ENCODE assay signal across 8 cellular contexts in the genomic region with DNA sequence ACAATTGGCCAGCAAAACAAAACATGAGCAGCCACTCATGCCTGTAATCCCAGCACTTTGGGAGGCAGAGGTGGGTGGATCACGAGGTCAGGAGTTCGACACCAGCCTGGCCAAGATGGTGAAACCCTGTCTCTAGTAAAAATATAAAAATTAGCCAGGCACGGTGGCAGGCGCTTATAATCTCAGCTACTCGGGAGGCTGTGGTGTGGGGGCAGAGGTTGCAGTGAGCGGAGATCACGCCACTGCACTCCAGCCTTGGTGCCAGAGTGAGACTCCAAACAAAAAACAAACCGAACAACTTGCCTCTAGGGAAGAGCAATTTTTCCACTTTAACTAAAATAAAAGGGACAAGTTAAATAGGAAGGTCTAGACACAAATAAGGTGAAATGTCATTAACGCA. TPM values are rescaled to one million over a fixed set of nuclear protein-coding genes. Genes with fewer than 3 reads are reported as not detected.
DNase-seq lines count a peak whose midpoint lies in the region; ATAC-seq and TF ChIP-seq lines count a peak whose summit lies in the region.
"Not testable (repeated sequence)": the region's sequence is repeated elsewhere in the genome, so short reads cannot be mapped to it uniquely, and the experiment has no call there.

No MANE protein-coding gene starts in this region.

- intact Hi-C loops in PC-3 (cut with micrococcal nuclease); dendritic cell treated with granulocyte-macrophage colony-stimulating factor and Interleukin-4, amounts not matched to agents 40 ng/mL and 50 ng/mL, for 4 days (cut with micrococcal nuclease): not testable (repeated sequence)

- peak overlapping the region; percentile 3 to 40 (median 28); a peak in 1 of 7 replicates for H3K27ac Mint-ChIP-seq in H9
- peak overlapping the region; percentile 82 for H3K27ac Mint-ChIP-seq in activated CD4-positive, alpha-beta T cell treated with anti-CD3 and anti-CD28 coated beads, Interleukin-2, amount 10 ng/mL, durations not matched to agents 7 days and 5 days
- peak overlapping the region; percentile 30 for H3K27ac Mint-ChIP-seq in activated naive CD4-positive, alpha-beta T cell treated with anti-CD3 and anti-CD28 coated beads, Interleukin-2, amount 50 U/mL, for 24 hours
- H3K27ac Mint-ChIP-seq in dendritic cell treated with granulocyte-macrophage colony-stimulating factor and Interleukin-4, amounts not matched to agents 40 ng/mL and 50 ng/mL, for 4 days, result peak overlapping the region; percentile 12
- peak overlapping the region in 8 of 10 donors; percentile 17 to 99 (median 76) for H3K27ac Mint-ChIP-seq in naive thymus-derived CD8-positive, alpha-beta T cell
- not testable (repeated sequence) for H3K27ac Mint-ChIP-seq in stimulated activated naive CD8-positive, alpha-beta T cell treated with anti-CD3 and anti-CD28 coated beads, Interleukin-15, Interleukin-2, amounts not matched to agents 100 ng/mL and 50 ng/mL, for 24 hours

- H2BK12ac ChIP-seq in H9 (ENCODE audit: insufficient read length, low read depth, low read length), result not testable (repeated sequence)

- not testable (repeated sequence) for H3F3A ChIP-seq in PC-3 (ENCODE audit: low read length, unreplicated experiment)

- H3K4me2 ChIP-seq in BLaER1, result peak overlapping the region; percentile 82
- H3K4me2 ChIP-seq in H9 (ENCODE audit: insufficient read depth, insufficient read length, low read length), result not testable (repeated sequence)
- peak overlapping the region; percentile 81 for H3K4me2 ChIP-seq in PC-3 (ENCODE audit: low read length)

- H3K4me3 ChIP-seq in BLaER1, result 0 out of 2 replicates have a peak overlapping the region, but pooled peaks have one; percentile 79
- not testable (repeated sequence) for H3K4me3 ChIP-seq in PC-3 (ENCODE audit: low read length)

- H4K20me1 ChIP-seq in BLaER1 (peaks cover 27% of the 10 kb centered on the region), PC-3 (ENCODE audit: low read length) (peaks cover 23% of the 10 kb centered on the region; the same call in 1 of the 2 replicates)
- H4K20me1 ChIP-seq in H9 (ENCODE audit: control insufficient read depth, insufficient read depth, insufficient read length), result not testable (repeated sequence)

- H2AK5ac ChIP-seq in H9 (ENCODE audit: insufficient read length, low read length), result not testable (repeated sequence)

- H3K56ac ChIP-seq in H9 (ENCODE audit: insufficient read length, low read depth, low read length), result not testable (repeated sequence)

- not testable (repeated sequence) for H3K9me3 Mint-ChIP-seq in H9; activated CD4-positive, alpha-beta T cell treated with anti-CD3 and anti-CD28 coated beads, Interleukin-2, amount 10 ng/mL, durations not matched to agents 7 days and 5 days; activated naive CD4-positive, alpha-beta T cell treated with anti-CD3 and anti-CD28 coated beads, Interleukin-2, amount 50 U/mL, for 24 hours; dendritic cell treated with granulocyte-macrophage colony-stimulating factor and Interleukin-4, amounts not matched to agents 40 ng/mL and 50 ng/mL, for 4 days; naive thymus-derived CD8-positive, alpha-beta T cell; stimulated activated naive CD8-positive, alpha-beta T cell treated with anti-CD3 and anti-CD28 coated beads, Interleukin-15, Interleukin-2, amounts not matched to agents 100 ng/mL and 50 ng/mL, for 24 hours

- TF ChIP-seq CTCF in H9 (conservative IDR thresholded peaks at IDR 0.05); PC-3 (conservative IDR thresholded peaks at IDR 0.05; ENCODE audit: low read depth, low read length): not testable (repeated sequence)

- not testable (repeated sequence) for H2BK120ac ChIP-seq in H9 (ENCODE audit: low read depth, low read length, poor library complexity, severe bottlenecking)

- not testable (repeated sequence) for H4K5ac ChIP-seq in H9 (ENCODE audit: insufficient read length, low read depth, low read length)

- BruUV-seq in PC-3 (replicated peaks; lab: Mats Ljungman, UMichigan), result not testable (repeated sequence)

- H3K9me3 ChIP-seq in BLaER1; H9 (ENCODE audit: control insufficient read depth, low read depth, low read length); PC-3 (ENCODE audit: low read length): not testable (repeated sequence)

- not testable (repeated sequence) for H3K23ac ChIP-seq in H9 (ENCODE audit: insufficient read length, low read depth, low read length)

- not testable (repeated sequence) for H3K27ac ChIP-seq in BLaER1; H9 (ENCODE audit: insufficient read length, low read depth, low read length); PC-3 (ENCODE audit: low read length)

- not testable (repeated sequence) for H3K4me3 Mint-ChIP-seq in H9; activated naive CD4-positive, alpha-beta T cell treated with anti-CD3 and anti-CD28 coated beads, Interleukin-2, amount 50 U/mL, for 24 hours; dendritic cell treated with granulocyte-macrophage colony-stimulating factor and Interleukin-4, amounts not matched to agents 40 ng/mL and 50 ng/mL, for 4 days
- peak overlapping the region; percentile 34 for H3K4me3 Mint-ChIP-seq in activated CD4-positive, alpha-beta T cell treated with anti-CD3 and anti-CD28 coated beads, Interleukin-2, amount 10 ng/mL, durations not matched to agents 7 days and 5 days
- peak overlapping the region in 1 of 10 donors; percentile 46 for H3K4me3 Mint-ChIP-seq in naive thymus-derived CD8-positive, alpha-beta T cell
- H3K4me3 Mint-ChIP-seq in stimulated activated naive CD8-positive, alpha-beta T cell treated with anti-CD3 and anti-CD28 coated beads, Interleukin-15, Interleukin-2, amounts not matched to agents 100 ng/mL and 50 ng/mL, for 24 hours, result peak overlapping the region; percentile 11

- H3K18ac ChIP-seq in H9 (ENCODE audit: insufficient read length, low read depth, low read length), result not testable (repeated sequence)

- not testable (repeated sequence) for H3K79me1 ChIP-seq in H9 (ENCODE audit: insufficient read depth, low read depth, low read length, poor library complexity, severe bottlenecking)

- POLR2A ChIA-PET in PC-3 (lab: Charles Lee; ENCODE audit: unreplicated experiment); activated CD4-positive, alpha-beta T cell treated with anti-CD3 and anti-CD28 coated beads, Interleukin-2, amount 10 ng/mL, durations not matched to agents 7 days and 5 days (lab: Charles Lee); naive thymus-derived CD8-positive, alpha-beta T cell (lab: Charles Lee): not testable (repeated sequence)

- H2BK5ac ChIP-seq in H9 (ENCODE audit: insufficient read length, low read length), result not testable (repeated sequence)

- H3K27me3 ChIP-seq in BLaER1; H9 (ENCODE audit: insufficient read depth, low read length); PC-3 (ENCODE audit: low read length): not testable (repeated sequence)

- H3K9ac ChIP-seq in BLaER1, result peak overlapping the region; percentile 34
- not testable (repeated sequence) for H3K9ac ChIP-seq in H9 (ENCODE audit: extremely low read depth, insufficient read length, low read length); PC-3 (ENCODE audit: low read length)

- not testable (repeated sequence) for ATAC-seq in PC-3; naive thymus-derived CD8-positive, alpha-beta T cell

- H3K23me2 ChIP-seq in H9 (ENCODE audit: insufficient read length, low read depth, low read length, poor library complexity, severe bottlenecking), result not testable (repeated sequence)

- no CpG with 5 or more reads among the region's 9 CpGs for WGBS in H9 (ENCODE audit: extremely low coverage, insufficient read length, low lambda C conversion rate)

- H2BK20ac ChIP-seq in H9 (ENCODE audit: low read depth, low read length, poor library complexity, severe bottlenecking), result not testable (repeated sequence)

- peaks cover 38 to 44% of the 10 kb centered on the region in 2 experiments for H3K4me1 Mint-ChIP-seq in H9
- peaks cover 50% of the 10 kb centered on the region for H3K4me1 Mint-ChIP-seq in activated CD4-positive, alpha-beta T cell treated with anti-CD3 and anti-CD28 coated beads, Interleukin-2, amount 10 ng/mL, durations not matched to agents 7 days and 5 days
- H3K4me1 Mint-ChIP-seq in activated naive CD4-positive, alpha-beta T cell treated with anti-CD3 and anti-CD28 coated beads, Interleukin-2, amount 50 U/mL, for 24 hours, result peaks cover 74% of the 10 kb centered on the region
- H3K4me1 Mint-ChIP-seq in dendritic cell treated with granulocyte-macrophage colony-stimulating factor and Interleukin-4, amounts not matched to agents 40 ng/mL and 50 ng/mL, for 4 days (ENCODE audit: low read depth), result peaks cover 32% of the 10 kb centered on the region
- peaks cover 15 to 61% (median 46%) of the 10 kb centered on the region in 4 donors for H3K4me1 Mint-ChIP-seq in naive thymus-derived CD8-positive, alpha-beta T cell
- H3K4me1 Mint-ChIP-seq in stimulated activated naive CD8-positive, alpha-beta T cell treated with anti-CD3 and anti-CD28 coated beads, Interleukin-15, Interleukin-2, amounts not matched to agents 100 ng/mL and 50 ng/mL, for 24 hours (ENCODE audit: low read depth), result peaks cover 49% of the 10 kb centered on the region

- H3K36me3 Mint-ChIP-seq in H9 (ENCODE audit: insufficient read depth in 1 of 3, low read depth in 3 of 3), result peaks cover 51 to 60% (median 52%) of the 10 kb centered on the region in 3 experiments; a peak in 6 of 7 replicates
- peaks cover 55% of the 10 kb centered on the region for H3K36me3 Mint-ChIP-seq in activated CD4-positive, alpha-beta T cell treated with anti-CD3 and anti-CD28 coated beads, Interleukin-2, amount 10 ng/mL, durations not matched to agents 7 days and 5 days (ENCODE audit: low read depth)
- not testable (repeated sequence) for H3K36me3 Mint-ChIP-seq in activated naive CD4-positive, alpha-beta T cell treated with anti-CD3 and anti-CD28 coated beads, Interleukin-2, amount 50 U/mL, for 24 hours
- H3K36me3 Mint-ChIP-seq in dendritic cell treated with granulocyte-macrophage colony-stimulating factor and Interleukin-4, amounts not matched to agents 40 ng/mL and 50 ng/mL, for 4 days (ENCODE audit: low read depth), result peaks cover 12% of the 10 kb centered on the region
- peaks cover 0 to 37% (median 13%) of the 10 kb centered on the region in 3 donors for H3K36me3 Mint-ChIP-seq in naive thymus-derived CD8-positive, alpha-beta T cell
- peaks cover 60% of the 10 kb centered on the region for H3K36me3 Mint-ChIP-seq in stimulated activated naive CD8-positive, alpha-beta T cell treated with anti-CD3 and anti-CD28 coated beads, Interleukin-15, Interleukin-2, amounts not matched to agents 100 ng/mL and 50 ng/mL, for 24 hours (ENCODE audit: low read depth)

- H4K91ac ChIP-seq in H9 (ENCODE audit: insufficient read length, low read depth, low read length), result not testable (repeated sequence)

- not testable (repeated sequence) for H3T11ph ChIP-seq in H9 (ENCODE audit: low read length)

- CTCF ChIA-PET in PC-3 (lab: Charles Lee); activated CD4-positive, alpha-beta T cell treated with anti-CD3 and anti-CD28 coated beads, Interleukin-2, amount 10 ng/mL, durations not matched to agents 7 days and 5 days (lab: Charles Lee): not testable (repeated sequence)

- H3K14ac ChIP-seq in H9 (ENCODE audit: insufficient read depth, low read length), result not testable (repeated sequence)

- H3K4me1 ChIP-seq in BLaER1 (peaks cover 52% of the 10 kb centered on the region), PC-3 (ENCODE audit: insufficient read depth, low read length) (peaks cover 28% of the 10 kb centered on the region)
- H3K4me1 ChIP-seq in H9 (ENCODE audit: insufficient read depth, low read length), result not testable (repeated sequence)

- H3K27me3 Mint-ChIP-seq in H9 (ENCODE audit: low read depth); activated CD4-positive, alpha-beta T cell treated with anti-CD3 and anti-CD28 coated beads, Interleukin-2, amount 10 ng/mL, durations not matched to agents 7 days and 5 days; activated naive CD4-positive, alpha-beta T cell treated with anti-CD3 and anti-CD28 coated beads, Interleukin-2, amount 50 U/mL, for 24 hours; dendritic cell treated with granulocyte-macrophage colony-stimulating factor and Interleukin-4, amounts not matched to agents 40 ng/mL and 50 ng/mL, for 4 days; naive thymus-derived CD8-positive, alpha-beta T cell; stimulated activated naive CD8-positive, alpha-beta T cell treated with anti-CD3 and anti-CD28 coated beads, Interleukin-15, Interleukin-2, amounts not matched to agents 100 ng/mL and 50 ng/mL, for 24 hours: not testable (repeated sequence)

- DNase-seq in H9; PC-3; activated CD4-positive, alpha-beta T cell treated with anti-CD3 and anti-CD28 coated beads, Interleukin-2, amount 10 ng/mL, durations not matched to agents 7 days and 5 days: not testable (repeated sequence)
- DNase-seq in naive thymus-derived CD8-positive, alpha-beta T cell, result peak in 1 of 10 donors; percentile 50

- peaks cover 49% of the 10 kb centered on the region for H3K36me3 ChIP-seq in BLaER1
- peaks cover 26% of the 10 kb centered on the region for H3K36me3 ChIP-seq in PC-3 (ENCODE audit: low read depth, low read length)

- not testable (repeated sequence) for H2BK15ac ChIP-seq in H9 (ENCODE audit: low read depth, low read length)

- H3K4ac ChIP-seq in H9 (ENCODE audit: low read depth, low read length), result not testable (repeated sequence)

- H2AFZ ChIP-seq in H9 (ENCODE audit: low read length); PC-3 (ENCODE audit: low read length): not testable (repeated sequence)

- peaks cover 25% of the 10 kb centered on the region for H3K79me2 ChIP-seq in H9 (ENCODE audit: insufficient read depth, low read length)
- peaks cover 79% of the 10 kb centered on the region for H3K79me2 ChIP-seq in PC-3 (ENCODE audit: low read length)

- H3K9me2 ChIP-seq in PC-3 (replicated peaks; ENCODE audit: low read length), result not testable (repeated sequence)

- H4K8ac ChIP-seq in H9 (replicated peaks; ENCODE audit: insufficient read length, low read depth, low read length), result not testable (repeated sequence)

RNA-seq across cellular contexts. Expression of gene MAD2L1, which starts 2.9 kb away (rescaled TPM):
- total RNA-seq in H9 (2021) (87.2 TPM in 2 replicates), PC-3 (2014; rRNA removed) (53.9 and 76.6 TPM in 2 replicates)
- 10 to 100 TPM; 51.9 to 60.5 TPM for total RNA-seq in activated CD4-positive, alpha-beta T cell treated with anti-CD3 and anti-CD28 coated beads, Interleukin-2, amount 10 ng/mL, durations not matched to agents 7 days and 5 days
- total RNA-seq in naive thymus-derived CD8-positive, alpha-beta T cell, result 1 to 10 TPM; 8.7 to 9.7 TPM
- 10 to 100 TPM; 11.7 to 19.2 (median 16.6) TPM for polyA plus RNA-seq in naive thymus-derived CD8-positive, alpha-beta T cell
